ENCODE assay signal across 15 cellular contexts in genomic region chr6:37022135-37022863, GRCh38. TPM values are rescaled to one million over a fixed set of nuclear protein-coding genes. Genes with fewer than 3 reads are reported as not detected.
DNase-seq lines count a peak whose midpoint lies in the region; ATAC-seq and TF ChIP-seq lines count a peak whose summit lies in the region.
"Had no signal": no experiment of that assay in that cellular context is flagged by ENCODE, and none has a peak within 500 bp of the region (broad histone marks: within the 10 kb centered on the region; RNA-seq: fewer than 3 reads in every experiment).

No MANE protein-coding gene starts in this region.

- H3K27me3 Mint-ChIP-seq in naive thymus-derived CD8-positive, alpha-beta T cell: no peaks in the 10 kb centered on the region

- H3K9me3 ChIP-seq in HEK293 (ENCODE audit: control insufficient read depth, insufficient read depth, low read depth, low read length) (no peaks in the 10 kb centered on the region), ovary (no peaks in the 10 kb centered on the region)
- H3K9me3 ChIP-seq: testis had no signal

- no peaks in the 10 kb centered on the region for H3K27me3 ChIP-seq in ovary
- H3K27me3 ChIP-seq: cardiac muscle cell, testis had no signal

- no peaks in the 10 kb centered on the region for H3K9me3 Mint-ChIP-seq in activated naive CD4-positive, alpha-beta T cell treated with anti-CD3 and anti-CD28 coated beads, Interleukin-2, amount 50 U/mL, for 72 hours
- no peaks in the 10 kb centered on the region for H3K9me3 Mint-ChIP-seq in naive thymus-derived CD8-positive, alpha-beta T cell

- intact Hi-C loops in ovary (cut with DNase I): no loop called here

- TF ChIP-seq POLR2A in ovary (IDR thresholded peaks at IDR 0.05): no peak

- TF ChIP-seq EP300 in ovary (IDR thresholded peaks at IDR 0.05): no peak

- H3K27ac ChIP-seq in HEK293 (ENCODE audit: extremely low read depth, low read depth, low read length) (no peak overlapping the region), coronary artery (no peak overlapping the region), ovary (no peak overlapping the region)
- H3K27ac ChIP-seq: cardiac muscle cell, testis had no signal

- 94 to 96% (median 94%) methylated on average over 17 of the region's 17 CpGs for WGBS in ovary, 3 donors

- peaks cover 28 to 54% (median 44%) of the 10 kb centered on the region in 4 donors for H3K4me1 Mint-ChIP-seq in naive thymus-derived CD8-positive, alpha-beta T cell

- peak overlapping the region in 1 of 10 donors; percentile 22 for H3K4me3 Mint-ChIP-seq in naive thymus-derived CD8-positive, alpha-beta T cell

- H3K36me3 ChIP-seq in HEK293 (ENCODE audit: control insufficient read depth in 2 of 2, insufficient read depth in 1 of 2, low read length in 2 of 2) (no peaks in the 10 kb centered on the region), ovary (no peaks in the 10 kb centered on the region)
- H3K36me3 ChIP-seq: cardiac muscle cell had no signal

- no peak for ATAC-seq in activated naive CD4-positive, alpha-beta T cell treated with anti-CD3 and anti-CD28 coated beads, Interleukin-2, amount 50 U/mL, for 72 hours
- ATAC-seq in naive thymus-derived CD8-positive, alpha-beta T cell: no peak
- ATAC-seq: left ventricle myocardium superior had no signal

- no peaks in the 10 kb centered on the region for H3K36me3 Mint-ChIP-seq in activated naive CD4-positive, alpha-beta T cell treated with anti-CD3 and anti-CD28 coated beads, Interleukin-2, amount 50 U/mL, for 72 hours
- no peaks in the 10 kb centered on the region for H3K36me3 Mint-ChIP-seq in naive thymus-derived CD8-positive, alpha-beta T cell

- CTCF ChIA-PET in HEK293 (lab: Yijun Ruan, JAX): interaction anchor here (0.6 to 20.3 kb wide), 19 partner anchors 8 to 293 kb away, joined by 3 to 845 read pairs (median 4); partner anchors contain the start of gene PIM1

- TF ChIP-seq CTCF in HEK293 (tag by site-specific recombination; IDR thresholded peaks at IDR 0.05) (no peak), coronary artery (IDR thresholded peaks at IDR 0.05) (no peak), ovary (IDR thresholded peaks at IDR 0.05) (no peak)

- H3K4me3 ChIP-seq in HEK293 (ENCODE audit: low read depth, low read length) (no peak overlapping the region), coronary artery (no peak overlapping the region), ovary (no peak overlapping the region)
- H3K4me3 ChIP-seq: cardiac muscle cell, testis had no signal

- H3K4me1 ChIP-seq in HEK293 (ENCODE audit: control insufficient read depth, insufficient read depth, low read length) (peaks cover 3% of the 10 kb centered on the region; the same call in 1 of the 2 replicates), ovary (ENCODE audit: insufficient read depth) (no peaks in the 10 kb centered on the region)

- peak overlapping the region; percentile 81 to 89 for H3K27ac Mint-ChIP-seq in activated naive CD4-positive, alpha-beta T cell treated with anti-CD3 and anti-CD28 coated beads, Interleukin-2, amount 50 U/mL, for 72 hours
- peak overlapping the region in 8 of 10 donors; percentile 23 to 79 (median 70) for H3K27ac Mint-ChIP-seq in naive thymus-derived CD8-positive, alpha-beta T cell

- peak; percentile 46 for DNase-seq in activated CD4-positive, CD25-positive, alpha-beta regulatory T cell treated with anti-CD3 and anti-CD28 coated beads, Interleukin-2, amount 50 U/mL, for 72 hours
- DNase-seq in activated CD4-positive, CD25-positive, alpha-beta regulatory T cell (lab: John Stamatoyannopoulos, UW): no peak
- DNase-seq in activated naive CD4-positive, alpha-beta T cell treated with anti-CD3 and anti-CD28 coated beads, Interleukin-2, amount 50 U/mL, for 72 hours (ENCODE audit: low spot score in 2 of 2): no peak
- DNase-seq in naive thymus-derived CD8-positive, alpha-beta T cell: peak in 1 of 10 donors; percentile 45
- DNase-seq in coronary artery (ENCODE audit: low spot score) (no peak), ovary (no peak), NCI-H1417 treated with DMSO at 0.1 percent for 48 hours (lab: John Stamatoyannopoulos, UW) (no peak)
- DNase-seq: foreskin melanocyte, left ventricle myocardium superior, NCI-H2029 had no signal

- POLR2A ChIA-PET in HEK293 (lab: Yijun Ruan, JAX): interaction anchor here (0.6 to 1.8 kb wide), 3 partner anchors 13 to 188 kb away, joined by 3 to 6 read pairs (median 5); no protein-coding TSS in a partner anchor
- POLR2A ChIA-PET in naive thymus-derived CD8-positive, alpha-beta T cell (lab: Charles Lee): interaction anchor here (0.5 to 13.8 kb wide), 9 partner anchors 9 to 236 kb away, joined by 3 to 205 read pairs (median 5); partner anchors contain the start of genes C6orf89, MTCH1 and PIM1

TF ChIP-seq in HEK293, 187 proteins besides CTCF, POLR2A, EP300 and RAD21:
- TF ChIP-seq OVOL3 (tag by site-specific recombination; IDR thresholded peaks at IDR 0.05) (no peak), ZNF138 (tag by site-specific recombination; IDR thresholded peaks at IDR 0.05; ENCODE audit: borderline replicate concordance) (no peak), ZEB2 (tag by site-specific recombination; IDR thresholded peaks at IDR 0.05) (peak; percentile 94), ZNF157 (tag by site-specific recombination; IDR thresholded peaks at IDR 0.05) (no peak)
- TF ChIP-seq, protein P1, sequence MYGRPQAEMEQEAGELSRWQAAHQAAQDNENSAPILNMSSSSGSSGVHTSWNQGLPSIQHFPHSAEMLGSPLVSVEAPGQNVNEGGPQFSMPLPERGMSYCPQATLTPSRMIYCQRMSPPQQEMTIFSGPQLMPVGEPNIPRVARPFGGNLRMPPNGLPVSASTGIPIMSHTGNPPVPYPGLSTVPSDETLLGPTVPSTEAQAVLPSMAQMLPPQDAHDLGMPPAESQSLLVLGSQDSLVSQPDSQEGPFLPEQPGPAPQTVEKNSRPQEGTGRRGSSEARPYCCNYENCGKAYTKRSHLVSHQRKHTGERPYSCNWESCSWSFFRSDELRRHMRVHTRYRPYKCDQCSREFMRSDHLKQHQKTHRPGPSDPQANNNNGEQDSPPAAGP (tag by site-specific recombination; IDR thresholded peaks at IDR 0.05): no peak
- TF ChIP-seq, protein P2, sequence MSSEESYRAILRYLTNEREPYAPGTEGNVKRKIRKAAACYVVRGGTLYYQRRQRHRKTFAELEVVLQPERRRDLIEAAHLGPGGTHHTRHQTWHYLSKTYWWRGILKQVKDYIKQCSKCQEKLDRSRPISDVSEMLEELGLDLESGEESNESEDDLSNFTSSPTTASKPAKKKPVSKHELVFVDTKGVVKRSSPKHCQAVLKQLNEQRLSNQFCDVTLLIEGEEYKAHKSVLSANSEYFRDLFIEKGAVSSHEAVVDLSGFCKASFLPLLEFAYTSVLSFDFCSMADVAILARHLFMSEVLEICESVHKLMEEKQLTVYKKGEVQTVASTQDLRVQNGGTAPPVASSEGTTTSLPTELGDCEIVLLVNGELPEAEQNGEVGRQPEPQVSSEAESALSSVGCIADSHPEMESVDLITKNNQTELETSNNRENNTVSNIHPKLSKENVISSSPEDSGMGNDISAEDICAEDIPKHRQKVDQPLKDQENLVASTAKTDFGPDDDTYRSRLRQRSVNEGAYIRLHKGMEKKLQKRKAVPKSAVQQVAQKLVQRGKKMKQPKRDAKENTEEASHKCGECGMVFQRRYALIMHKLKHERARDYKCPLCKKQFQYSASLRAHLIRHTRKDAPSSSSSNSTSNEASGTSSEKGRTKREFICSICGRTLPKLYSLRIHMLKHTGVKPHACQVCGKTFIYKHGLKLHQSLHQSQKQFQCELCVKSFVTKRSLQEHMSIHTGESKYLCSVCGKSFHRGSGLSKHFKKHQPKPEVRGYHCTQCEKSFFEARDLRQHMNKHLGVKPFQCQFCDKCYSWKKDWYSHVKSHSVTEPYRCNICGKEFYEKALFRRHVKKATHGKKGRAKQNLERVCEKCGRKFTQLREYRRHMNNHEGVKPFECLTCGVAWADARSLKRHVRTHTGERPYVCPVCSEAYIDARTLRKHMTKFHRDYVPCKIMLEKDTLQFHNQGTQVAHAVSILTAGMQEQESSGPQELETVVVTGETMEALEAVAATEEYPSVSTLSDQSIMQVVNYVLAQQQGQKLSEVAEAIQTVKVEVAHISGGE (tag by site-specific recombination; conservative IDR thresholded peaks at IDR 0.05; ENCODE audit: low read depth): no peak

RNA-seq across cellular contexts. Expression of gene FGD2, which starts 16.8 kb away (rescaled TPM):
- total RNA-seq in activated naive CD4-positive, alpha-beta T cell treated with anti-CD3 and anti-CD28 coated beads, Interleukin-2, amount 50 U/mL, for 72 hours: 1 to 10 TPM; 1.3 to 2.4 TPM
- total RNA-seq in naive thymus-derived CD8-positive, alpha-beta T cell: 1 to 10 TPM; 7.2 to 7.4 TPM
- under 1 TPM in 1 of 3 donors, not detected in 2; 0.25 TPM for polyA plus RNA-seq in naive thymus-derived CD8-positive, alpha-beta T cell
- total RNA-seq in ovary: 10 to 100 TPM in 3 of 7 donors, 1 to 10 TPM in 4; 3.4 to 13.6 (median 5.2) TPM
- polyA plus RNA-seq in ovary: 1 to 10 TPM; 2.3 to 4.0 TPM
- total RNA-seq: A673, cardiac muscle cell, myocyte had no signal

RNA-seq across cellular contexts. Expression of gene MTCH1, which starts 36.3 kb away (rescaled TPM):
- 100 to 1,000 TPM; 129 to 139 TPM for total RNA-seq in activated naive CD4-positive, alpha-beta T cell treated with anti-CD3 and anti-CD28 coated beads, Interleukin-2, amount 50 U/mL, for 72 hours
- total RNA-seq in naive thymus-derived CD8-positive, alpha-beta T cell: 100 to 1,000 TPM; 137 to 143 TPM
- 10 to 100 TPM; 63.2 to 78.3 (median 74.8) TPM for polyA plus RNA-seq in naive thymus-derived CD8-positive, alpha-beta T cell
- 100 to 1,000 TPM; 127 to 223 (median 186) TPM for total RNA-seq in ovary
- 100 to 1,000 TPM; 114 to 164 TPM for polyA plus RNA-seq in ovary
